ENCODE assay signal across 1 cellular context in the genomic region with DNA sequence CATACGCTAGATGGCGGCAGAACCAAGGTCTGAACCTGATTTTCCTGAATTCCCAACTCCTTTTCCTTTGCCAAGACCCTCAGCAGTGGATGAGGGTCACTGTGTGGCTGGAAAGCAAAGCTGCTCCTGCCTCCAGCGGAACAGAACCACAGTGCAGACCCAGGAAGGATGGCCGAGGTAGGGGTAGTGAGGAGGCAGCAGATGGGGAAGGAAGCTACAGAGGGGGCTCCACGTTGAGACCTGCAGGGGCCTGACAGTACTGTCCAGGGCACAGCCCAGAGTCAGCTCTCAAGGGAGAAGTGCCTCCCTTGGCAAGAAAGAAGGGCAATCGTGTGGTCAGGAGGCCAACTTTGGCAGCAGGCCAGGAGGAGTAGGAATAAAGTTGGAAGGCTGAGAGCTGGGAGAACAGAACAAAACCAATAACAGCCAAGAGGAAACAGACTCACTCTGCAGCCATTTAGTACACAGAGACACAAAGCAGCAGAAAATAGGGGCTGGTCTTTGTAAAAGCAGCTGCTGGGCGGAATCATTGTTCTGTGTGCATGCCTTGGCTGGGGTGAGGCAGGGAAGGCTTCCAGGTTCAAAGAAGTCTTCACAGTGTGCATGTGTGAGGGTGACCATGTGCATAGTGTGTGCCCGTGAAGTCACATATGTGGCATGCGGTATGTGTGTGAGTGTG.
TF ChIP-seq lines count a peak whose summit lies in the region.

No MANE protein-coding gene starts in this region.

TF ChIP-seq in HCT116, 20 proteins besides CTCF, POLR2A, EP300 and RAD21 (continued from another document):
- TF ChIP-seq, protein P1, sequence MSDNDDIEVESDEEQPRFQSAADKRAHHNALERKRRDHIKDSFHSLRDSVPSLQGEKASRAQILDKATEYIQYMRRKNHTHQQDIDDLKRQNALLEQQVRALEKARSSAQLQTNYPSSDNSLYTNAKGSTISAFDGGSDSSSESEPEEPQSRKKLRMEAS (IDR thresholded peaks at IDR 0.05) = no peak
- TF ChIP-seq SIN3A (IDR thresholded peaks at IDR 0.05; ENCODE audit: low read depth) (no peak), SP1 (IDR thresholded peaks at IDR 0.05; ENCODE audit: low read depth) (no peak), EGR1 (IDR thresholded peaks at IDR 0.05; ENCODE audit: low read depth) (no peak), EZH2 (IDR thresholded peaks at IDR 0.05) (no peak), POLR2AphosphoS5 (IDR thresholded peaks at IDR 0.05; ENCODE audit: low read depth, low read length) (no peak), ZFX (IDR thresholded peaks at IDR 0.05) (no peak), SRF (IDR thresholded peaks at IDR 0.05; ENCODE audit: low read depth) (no peak), TCF7L2 (IDR thresholded peaks at IDR 0.05; ENCODE audit: borderline replicate concordance, extremely low read depth, insufficient read depth, insufficient read length) (no peak), CBX3 (IDR thresholded peaks at IDR 0.05; ENCODE audit: low read depth) (no peak), CEBPB (IDR thresholded peaks at IDR 0.05; ENCODE audit: low read depth) (no peak), ZNF274 (IDR thresholded peaks at IDR 0.05; ENCODE audit: low read depth, low read length) (no peak), ELF1 (IDR thresholded peaks at IDR 0.05; ENCODE audit: borderline replicate concordance, low read depth) (no peak), FOSL1 (IDR thresholded peaks at IDR 0.05; ENCODE audit: low read depth) (no peak), EZH2phosphoT487 (IDR thresholded peaks at IDR 0.05; ENCODE audit: borderline replicate concordance) (no peak)
- TF ChIP-seq, protein P2, sequence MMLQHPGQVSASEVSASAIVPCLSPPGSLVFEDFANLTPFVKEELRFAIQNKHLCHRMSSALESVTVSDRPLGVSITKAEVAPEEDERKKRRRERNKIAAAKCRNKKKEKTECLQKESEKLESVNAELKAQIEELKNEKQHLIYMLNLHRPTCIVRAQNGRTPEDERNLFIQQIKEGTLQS (IDR thresholded peaks at IDR 0.05) = no peak
TF ChIP-seq in HCT116: peak in this region for 0.
